33 cellular contexts compared by ENCODE assay signal in the genomic region with DNA sequence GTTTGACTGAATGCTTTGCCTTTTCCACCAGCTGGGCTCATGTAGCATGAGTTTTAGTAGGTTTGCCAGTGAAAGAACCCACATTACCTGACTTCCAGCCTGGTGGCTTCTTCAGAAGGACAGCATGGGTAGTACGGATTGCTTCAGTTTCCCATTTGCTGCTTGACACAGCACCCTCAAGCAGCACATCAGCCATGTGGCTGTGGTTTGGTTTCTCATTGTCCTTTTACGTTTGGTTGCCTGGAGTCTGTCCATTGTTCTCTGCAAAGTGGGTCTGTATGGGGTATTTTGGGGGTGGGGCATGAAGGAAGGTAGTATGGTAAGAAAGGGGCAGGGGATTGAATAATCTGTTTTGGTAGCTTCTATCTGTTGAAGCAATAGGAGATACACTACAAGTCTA.
"Had no signal": no experiment of that assay in that cellular context is flagged by ENCODE, and none has a peak within 500 bp of the region (broad histone marks: within the 10 kb centered on the region; RNA-seq: fewer than 3 reads in every experiment).

No MANE protein-coding gene starts in this region.

- H3K4me3 Mint-ChIP-seq: activated CD4-positive, alpha-beta memory T cell treated with anti-CD3 and anti-CD28 coated beads, Interleukin-2, amount 10 ng/mL, durations not matched to agents 7 days and 5 days; activated CD8-positive, alpha-beta memory T cell treated with anti-CD3 and anti-CD28 coated beads, Interleukin-2, amount 10 ng/mL, durations not matched to agents 7 days and 5 days; activated naive CD8-positive, alpha-beta T cell treated with anti-CD3 and anti-CD28 coated beads for 36 hours; central memory CD8-positive, alpha-beta T cell; T-cell had no signal

- H2AFZ ChIP-seq: PC-9 had no signal

- DNase-seq: activated CD4-positive, alpha-beta memory T cell treated with anti-CD3 and anti-CD28 coated beads, Interleukin-2, amount 10 ng/mL, durations not matched to agents 7 days and 5 days; activated CD4-positive, alpha-beta T cell treated with anti-CD3 and anti-CD28 coated beads for 1 hour; activated CD4-positive, alpha-beta T cell treated with anti-CD3 and anti-CD28 coated beads for 48 hours; activated CD4-positive, CD25-positive, alpha-beta regulatory T cell; activated CD8-positive, alpha-beta memory T cell treated with anti-CD3 and anti-CD28 coated beads for 24 hours; activated CD8-positive, alpha-beta memory T cell treated with anti-CD3 and anti-CD28 coated beads, Interleukin-2, amount 10 ng/mL, durations not matched to agents 7 days and 5 days; activated CD8-positive, alpha-beta memory T cell treated with anti-CD3 and anti-CD28 coated beads, Interleukin-2, amount 50 U/mL, for 48 hours; activated effector memory CD4-positive, alpha-beta T cell treated with anti-CD3 and anti-CD28 coated beads, Interleukin-2, amount 50 U/mL, for 16 hours; activated naive CD4-positive, alpha-beta T cell; activated naive CD4-positive, alpha-beta T cell treated with anti-CD3 and anti-CD28 coated beads, Interleukin-2, amount 50 U/mL, for 16 hours; activated naive CD8-positive, alpha-beta T cell treated with anti-CD3 and anti-CD28 coated beads for 36 hours; activated T-cell treated with anti-CD3 and anti-CD28 coated beads, Interleukin-2, amount 50 U/mL, for 48 hours; amygdala; Karpas-422; NCI-H1105 treated with DMSO at 0.1 percent for 48 hours; NCI-H1436; NCI-H1694 treated with DMSO at 0.1 percent for 48 hours; NCI-H2029; NCI-H345; NCI-H524 treated with DMSO at 0.1 percent for 48 hours; PC-9; SIG-M5; T-cell; T-helper 2 cell; T-helper 9 cell had no signal

- H3K9me3 Mint-ChIP-seq: activated CD4-positive, alpha-beta memory T cell treated with anti-CD3 and anti-CD28 coated beads, Interleukin-2, amount 10 ng/mL, durations not matched to agents 7 days and 5 days; activated naive CD8-positive, alpha-beta T cell treated with anti-CD3 and anti-CD28 coated beads for 36 hours; T-cell had no signal

- H3K4me1 ChIP-seq: ascending aorta had no signal

- H3K27ac Mint-ChIP-seq: activated CD4-positive, alpha-beta memory T cell treated with anti-CD3 and anti-CD28 coated beads, Interleukin-2, amount 10 ng/mL, durations not matched to agents 7 days and 5 days; activated CD8-positive, alpha-beta memory T cell treated with anti-CD3 and anti-CD28 coated beads, Interleukin-2, amount 10 ng/mL, durations not matched to agents 7 days and 5 days; activated naive CD8-positive, alpha-beta T cell treated with anti-CD3 and anti-CD28 coated beads for 36 hours had no signal

- H3K4me3 ChIP-seq: ascending aorta, cardiac muscle cell, PC-9 had no signal

- H3K36me3 Mint-ChIP-seq: activated CD8-positive, alpha-beta memory T cell treated with anti-CD3 and anti-CD28 coated beads, Interleukin-2, amount 10 ng/mL, durations not matched to agents 7 days and 5 days; activated naive CD8-positive, alpha-beta T cell treated with anti-CD3 and anti-CD28 coated beads for 36 hours had no signal

- H3K4me2 ChIP-seq: PC-9 had no signal

- FAIRE-seq: RCC 7860 had no signal

- H3K36me3 ChIP-seq: ascending aorta, cardiac muscle cell had no signal

- H3K27ac ChIP-seq: ascending aorta, cardiac muscle cell, PC-9, RWPE1, VCaP had no signal

- H3K27me3 ChIP-seq: ascending aorta, cardiac muscle cell had no signal

- H3K9me3 ChIP-seq: ascending aorta had no signal

- H3K27me3 Mint-ChIP-seq: activated CD4-positive, alpha-beta memory T cell treated with anti-CD3 and anti-CD28 coated beads, Interleukin-2, amount 10 ng/mL, durations not matched to agents 7 days and 5 days; activated naive CD8-positive, alpha-beta T cell treated with anti-CD3 and anti-CD28 coated beads for 36 hours; central memory CD8-positive, alpha-beta T cell; T-cell had no signal

- ATAC-seq: activated CD8-positive, alpha-beta memory T cell treated with anti-CD3 and anti-CD28 coated beads, Interleukin-2, amount 10 ng/mL, durations not matched to agents 7 days and 5 days; Right ventricle myocardium inferior; SK-N-SH treated with all-trans-retinoic acid at 6 μM for 48 hours; T-cell had no signal
